ENCODE assay signal across 1 cellular context in the genomic region with DNA sequence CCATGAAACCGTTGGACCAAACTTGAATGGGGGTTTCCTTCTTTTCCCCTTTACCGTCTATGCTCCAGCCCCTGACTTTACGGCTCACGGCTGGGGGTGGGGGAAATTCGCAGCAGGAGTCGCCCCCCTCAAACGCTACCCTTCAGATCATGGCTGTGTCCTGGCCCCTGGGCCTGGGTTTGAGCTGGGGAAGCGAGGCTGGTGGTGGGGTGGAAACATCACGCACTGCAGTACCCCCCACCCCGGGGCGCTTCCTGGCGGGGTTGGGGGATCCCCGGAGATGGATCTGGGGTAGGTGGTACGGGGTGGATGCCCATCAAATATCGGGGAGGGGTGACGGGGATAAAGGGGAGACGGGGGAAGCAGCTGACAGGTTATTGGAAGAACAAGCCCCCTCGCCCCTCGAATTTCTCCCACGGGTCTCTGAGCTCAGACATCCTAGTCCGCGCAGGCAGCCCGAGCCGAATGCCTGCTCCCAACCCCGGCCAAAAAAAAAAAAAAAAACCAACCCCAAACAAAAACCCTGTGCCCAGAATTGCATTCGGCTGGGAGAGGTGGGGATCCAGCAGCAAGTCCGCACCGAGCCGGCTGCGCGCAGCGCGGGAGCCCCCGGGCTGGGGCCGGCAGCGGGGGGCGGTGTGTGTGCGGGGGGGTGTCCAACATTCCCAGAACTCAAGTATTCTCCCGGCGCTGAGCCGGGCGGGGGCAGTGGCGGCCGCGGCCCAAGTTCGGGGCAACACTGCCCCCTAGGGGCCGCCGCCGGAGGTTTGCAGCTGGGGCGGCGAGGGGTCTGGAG.
TF ChIP-seq lines count a peak whose summit lies in the region.

No MANE protein-coding gene starts in this region.

TF ChIP-seq in K562, 482 proteins besides CTCF, POLR2A, EP300 and RAD21 (continued from another document and continues in another):
- TF ChIP-seq, protein P1, sequence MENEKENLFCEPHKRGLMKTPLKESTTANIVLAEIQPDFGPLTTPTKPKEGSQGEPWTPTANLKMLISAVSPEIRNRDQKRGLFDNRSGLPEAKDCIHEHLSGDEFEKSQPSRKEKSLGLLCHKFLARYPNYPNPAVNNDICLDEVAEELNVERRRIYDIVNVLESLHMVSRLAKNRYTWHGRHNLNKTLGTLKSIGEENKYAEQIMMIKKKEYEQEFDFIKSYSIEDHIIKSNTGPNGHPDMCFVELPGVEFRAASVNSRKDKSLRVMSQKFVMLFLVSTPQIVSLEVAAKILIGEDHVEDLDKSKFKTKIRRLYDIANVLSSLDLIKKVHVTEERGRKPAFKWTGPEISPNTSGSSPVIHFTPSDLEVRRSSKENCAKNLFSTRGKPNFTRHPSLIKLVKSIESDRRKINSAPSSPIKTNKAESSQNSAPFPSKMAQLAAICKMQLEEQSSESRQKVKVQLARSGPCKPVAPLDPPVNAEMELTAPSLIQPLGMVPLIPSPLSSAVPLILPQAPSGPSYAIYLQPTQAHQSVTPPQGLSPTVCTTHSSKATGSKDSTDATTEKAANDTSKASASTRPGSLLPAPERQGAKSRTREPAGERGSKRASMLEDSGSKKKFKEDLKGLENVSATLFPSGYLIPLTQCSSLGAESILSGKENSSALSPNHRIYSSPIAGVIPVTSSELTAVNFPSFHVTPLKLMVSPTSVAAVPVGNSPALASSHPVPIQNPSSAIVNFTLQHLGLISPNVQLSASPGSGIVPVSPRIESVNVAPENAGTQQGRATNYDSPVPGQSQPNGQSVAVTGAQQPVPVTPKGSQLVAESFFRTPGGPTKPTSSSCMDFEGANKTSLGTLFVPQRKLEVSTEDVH (IDR thresholded peaks at IDR 0.05; ENCODE audit: low read depth, partially characterized antibody) = no peak
- TF ChIP-seq, protein P2, sequence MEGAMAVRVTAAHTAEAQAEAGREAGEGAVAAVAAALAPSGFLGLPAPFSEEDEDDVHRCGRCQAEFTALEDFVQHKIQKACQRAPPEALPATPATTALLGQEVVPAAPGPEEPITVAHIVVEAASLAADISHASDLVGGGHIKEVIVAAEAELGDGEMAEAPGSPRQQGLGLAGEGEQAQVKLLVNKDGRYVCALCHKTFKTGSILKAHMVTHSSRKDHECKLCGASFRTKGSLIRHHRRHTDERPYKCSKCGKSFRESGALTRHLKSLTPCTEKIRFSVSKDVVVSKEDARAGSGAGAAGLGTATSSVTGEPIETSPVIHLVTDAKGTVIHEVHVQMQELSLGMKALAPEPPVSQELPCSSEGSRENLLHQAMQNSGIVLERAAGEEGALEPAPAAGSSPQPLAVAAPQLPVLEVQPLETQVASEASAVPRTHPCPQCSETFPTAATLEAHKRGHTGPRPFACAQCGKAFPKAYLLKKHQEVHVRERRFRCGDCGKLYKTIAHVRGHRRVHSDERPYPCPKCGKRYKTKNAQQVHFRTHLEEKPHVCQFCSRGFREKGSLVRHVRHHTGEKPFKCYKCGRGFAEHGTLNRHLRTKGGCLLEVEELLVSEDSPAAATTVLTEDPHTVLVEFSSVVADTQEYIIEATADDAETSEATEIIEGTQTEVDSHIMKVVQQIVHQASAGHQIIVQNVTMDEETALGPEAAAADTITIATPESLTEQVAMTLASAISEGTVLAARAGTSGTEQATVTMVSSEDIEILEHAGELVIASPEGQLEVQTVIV (CRISPR knock-in tag; IDR thresholded peaks at IDR 0.05; ENCODE audit: borderline replicate concordance) = no peak
- TF ChIP-seq ZBTB34 (CRISPR knock-in tag; IDR thresholded peaks at IDR 0.05) (no peak), KLF10 (CRISPR knock-in tag; IDR thresholded peaks at IDR 0.05) (no peak), OTX1 (CRISPR knock-in tag; IDR thresholded peaks at IDR 0.05) (no peak), CHD2 (IDR thresholded peaks at IDR 0.05; ENCODE audit: low read depth, low read length) (no peak), BHLHE40 (IDR thresholded peaks at IDR 0.05; ENCODE audit: low read length) (no peak), ZNF3 (CRISPR knock-in tag; IDR thresholded peaks at IDR 0.05) (no peak), HNRNPLL (IDR thresholded peaks at IDR 0.05; ENCODE audit: low read depth, low read length, poor library complexity, severe bottlenecking) (no peak), E2F3 (CRISPR knock-in tag; IDR thresholded peaks at IDR 0.05) (no peak), ZNF146 (CRISPR knock-in tag; IDR thresholded peaks at IDR 0.05; ENCODE audit: unreplicated experiment) (no peak), RFX7 (CRISPR knock-in tag; IDR thresholded peaks at IDR 0.05) (no peak), POLR3G (IDR thresholded peaks at IDR 0.05; ENCODE audit: extremely low read depth, insufficient read length, insufficient replicate concordance) (no peak), ZNF165 (CRISPR knock-in tag; IDR thresholded peaks at IDR 0.05; ENCODE audit: borderline replicate concordance) (no peak), GABPB1 (CRISPR knock-in tag; IDR thresholded peaks at IDR 0.05) (peak; percentile 56), ZNF318 (IDR thresholded peaks at IDR 0.05; ENCODE audit: borderline replicate concordance in 1 of 2, low read depth in 1 of 2) (no peak), STAG1 (CRISPR knock-in tag; IDR thresholded peaks at IDR 0.05; ENCODE audit: borderline replicate concordance) (peak; percentile 70; the same call in 1 of the 2 replicates), CTBP1 (IDR thresholded peaks at IDR 0.05; ENCODE audit: borderline replicate concordance) (peak; percentile 70), SMC3 (conservative IDR thresholded peaks at IDR 0.05; ENCODE audit: insufficient read depth, low read depth, low read length) (peak; percentile 87)
- TF ChIP-seq, protein P3, sequence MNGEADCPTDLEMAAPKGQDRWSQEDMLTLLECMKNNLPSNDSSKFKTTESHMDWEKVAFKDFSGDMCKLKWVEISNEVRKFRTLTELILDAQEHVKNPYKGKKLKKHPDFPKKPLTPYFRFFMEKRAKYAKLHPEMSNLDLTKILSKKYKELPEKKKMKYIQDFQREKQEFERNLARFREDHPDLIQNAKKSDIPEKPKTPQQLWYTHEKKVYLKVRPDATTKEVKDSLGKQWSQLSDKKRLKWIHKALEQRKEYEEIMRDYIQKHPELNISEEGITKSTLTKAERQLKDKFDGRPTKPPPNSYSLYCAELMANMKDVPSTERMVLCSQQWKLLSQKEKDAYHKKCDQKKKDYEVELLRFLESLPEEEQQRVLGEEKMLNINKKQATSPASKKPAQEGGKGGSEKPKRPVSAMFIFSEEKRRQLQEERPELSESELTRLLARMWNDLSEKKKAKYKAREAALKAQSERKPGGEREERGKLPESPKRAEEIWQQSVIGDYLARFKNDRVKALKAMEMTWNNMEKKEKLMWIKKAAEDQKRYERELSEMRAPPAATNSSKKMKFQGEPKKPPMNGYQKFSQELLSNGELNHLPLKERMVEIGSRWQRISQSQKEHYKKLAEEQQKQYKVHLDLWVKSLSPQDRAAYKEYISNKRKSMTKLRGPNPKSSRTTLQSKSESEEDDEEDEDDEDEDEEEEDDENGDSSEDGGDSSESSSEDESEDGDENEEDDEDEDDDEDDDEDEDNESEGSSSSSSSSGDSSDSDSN (IDR thresholded peaks at IDR 0.05; ENCODE audit: borderline replicate concordance in 1 of 2, low read depth in 2 of 2, low read length in 2 of 2) = no peak
- TF ChIP-seq, protein P4, sequence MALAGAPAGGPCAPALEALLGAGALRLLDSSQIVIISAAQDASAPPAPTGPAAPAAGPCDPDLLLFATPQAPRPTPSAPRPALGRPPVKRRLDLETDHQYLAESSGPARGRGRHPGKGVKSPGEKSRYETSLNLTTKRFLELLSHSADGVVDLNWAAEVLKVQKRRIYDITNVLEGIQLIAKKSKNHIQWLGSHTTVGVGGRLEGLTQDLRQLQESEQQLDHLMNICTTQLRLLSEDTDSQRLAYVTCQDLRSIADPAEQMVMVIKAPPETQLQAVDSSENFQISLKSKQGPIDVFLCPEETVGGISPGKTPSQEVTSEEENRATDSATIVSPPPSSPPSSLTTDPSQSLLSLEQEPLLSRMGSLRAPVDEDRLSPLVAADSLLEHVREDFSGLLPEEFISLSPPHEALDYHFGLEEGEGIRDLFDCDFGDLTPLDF (CRISPR knock-in tag; IDR thresholded peaks at IDR 0.05) = no peak; the same call in 1 of the 2 replicates
- TF ChIP-seq, protein P5, sequence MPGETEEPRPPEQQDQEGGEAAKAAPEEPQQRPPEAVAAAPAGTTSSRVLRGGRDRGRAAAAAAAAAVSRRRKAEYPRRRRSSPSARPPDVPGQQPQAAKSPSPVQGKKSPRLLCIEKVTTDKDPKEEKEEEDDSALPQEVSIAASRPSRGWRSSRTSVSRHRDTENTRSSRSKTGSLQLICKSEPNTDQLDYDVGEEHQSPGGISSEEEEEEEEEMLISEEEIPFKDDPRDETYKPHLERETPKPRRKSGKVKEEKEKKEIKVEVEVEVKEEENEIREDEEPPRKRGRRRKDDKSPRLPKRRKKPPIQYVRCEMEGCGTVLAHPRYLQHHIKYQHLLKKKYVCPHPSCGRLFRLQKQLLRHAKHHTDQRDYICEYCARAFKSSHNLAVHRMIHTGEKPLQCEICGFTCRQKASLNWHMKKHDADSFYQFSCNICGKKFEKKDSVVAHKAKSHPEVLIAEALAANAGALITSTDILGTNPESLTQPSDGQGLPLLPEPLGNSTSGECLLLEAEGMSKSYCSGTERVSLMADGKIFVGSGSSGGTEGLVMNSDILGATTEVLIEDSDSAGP (CRISPR knock-in tag; IDR thresholded peaks at IDR 0.05) = no peak
- TF ChIP-seq, protein P6, sequence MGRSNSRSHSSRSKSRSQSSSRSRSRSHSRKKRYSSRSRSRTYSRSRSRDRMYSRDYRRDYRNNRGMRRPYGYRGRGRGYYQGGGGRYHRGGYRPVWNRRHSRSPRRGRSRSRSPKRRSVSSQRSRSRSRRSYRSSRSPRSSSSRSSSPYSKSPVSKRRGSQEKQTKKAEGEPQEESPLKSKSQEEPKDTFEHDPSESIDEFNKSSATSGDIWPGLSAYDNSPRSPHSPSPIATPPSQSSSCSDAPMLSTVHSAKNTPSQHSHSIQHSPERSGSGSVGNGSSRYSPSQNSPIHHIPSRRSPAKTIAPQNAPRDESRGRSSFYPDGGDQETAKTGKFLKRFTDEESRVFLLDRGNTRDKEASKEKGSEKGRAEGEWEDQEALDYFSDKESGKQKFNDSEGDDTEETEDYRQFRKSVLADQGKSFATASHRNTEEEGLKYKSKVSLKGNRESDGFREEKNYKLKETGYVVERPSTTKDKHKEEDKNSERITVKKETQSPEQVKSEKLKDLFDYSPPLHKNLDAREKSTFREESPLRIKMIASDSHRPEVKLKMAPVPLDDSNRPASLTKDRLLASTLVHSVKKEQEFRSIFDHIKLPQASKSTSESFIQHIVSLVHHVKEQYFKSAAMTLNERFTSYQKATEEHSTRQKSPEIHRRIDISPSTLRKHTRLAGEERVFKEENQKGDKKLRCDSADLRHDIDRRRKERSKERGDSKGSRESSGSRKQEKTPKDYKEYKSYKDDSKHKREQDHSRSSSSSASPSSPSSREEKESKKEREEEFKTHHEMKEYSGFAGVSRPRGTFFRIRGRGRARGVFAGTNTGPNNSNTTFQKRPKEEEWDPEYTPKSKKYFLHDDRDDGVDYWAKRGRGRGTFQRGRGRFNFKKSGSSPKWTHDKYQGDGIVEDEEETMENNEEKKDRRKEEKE (IDR thresholded peaks at IDR 0.05; ENCODE audit: borderline replicate concordance in 1 of 2, control insufficient read depth in 1 of 2, low read depth in 2 of 2, low read length in 1 of 2) = no peak
